Comparison of ENCODE assay signal across 16 cellular contexts in genomic region chr6:37481793-37482192, GRCh38. TPM values are rescaled to one million over a fixed set of nuclear protein-coding genes. Genes with fewer than 3 reads are reported as not detected.
DNase-seq lines count a peak whose midpoint lies in the region; ATAC-seq and TF ChIP-seq lines count a peak whose summit lies in the region.
"Had no signal": no experiment of that assay in that cellular context is flagged by ENCODE, and none has a peak within 500 bp of the region (broad histone marks: within the 10 kb centered on the region; RNA-seq: fewer than 3 reads in every experiment).

No MANE protein-coding gene starts in this region.

- H3K27me3 Mint-ChIP-seq in activated naive CD4-positive, alpha-beta T cell treated with anti-CD3 and anti-CD28 coated beads, Interleukin-2, amount 10 ng/mL, durations not matched to agents 7 days and 5 days: no peaks in the 10 kb centered on the region

- no peaks in the 10 kb centered on the region for H3K9me3 Mint-ChIP-seq in activated naive CD4-positive, alpha-beta T cell treated with anti-CD3 and anti-CD28 coated beads, Interleukin-2, amount 10 ng/mL, durations not matched to agents 7 days and 5 days
- H3K9me3 Mint-ChIP-seq: activated naive CD4-positive, alpha-beta T cell treated with anti-CD3 and anti-CD28 coated beads, Interleukin-2, amount 50 U/mL, for 72 hours had no signal

- H3K27ac ChIP-seq in ectodermal cell (ENCODE audit: insufficient read depth, low read depth, low read length, poor library complexity, severe bottlenecking) (peak overlapping the region; percentile 79), iPS-20b (ENCODE audit: low read length) (no peak overlapping the region), thyroid gland (no peak overlapping the region)
- H3K27ac ChIP-seq: right lobe of liver had no signal

- peak overlapping the region; percentile 2 for H3K27ac Mint-ChIP-seq in activated naive CD4-positive, alpha-beta T cell treated with anti-CD3 and anti-CD28 coated beads, Interleukin-2, amount 10 ng/mL, durations not matched to agents 7 days and 5 days

- no peak overlapping the region for H3K4me3 Mint-ChIP-seq in activated naive CD4-positive, alpha-beta T cell treated with anti-CD3 and anti-CD28 coated beads, Interleukin-2, amount 10 ng/mL, durations not matched to agents 7 days and 5 days

- H3K36me3 ChIP-seq in ectodermal cell (ENCODE audit: control insufficient read depth, insufficient read depth, low read length): peaks cover 24% of the 10 kb centered on the region
- peaks cover 53% of the 10 kb centered on the region for H3K36me3 ChIP-seq in iPS-20b (ENCODE audit: insufficient read depth, low read depth, low read length)
- peaks cover 0 to 15% of the 10 kb centered on the region in 2 donors for H3K36me3 ChIP-seq in thyroid gland
- peaks cover 28% of the 10 kb centered on the region for H3K36me3 ChIP-seq in BE2C

- peak overlapping the region; percentile 40; the same call in 1 of the 2 replicates for H3K9ac ChIP-seq in iPS-20b (ENCODE audit: low read depth, low read length)

- no peak for ATAC-seq in GM19023 (IDR thresholded peaks at IDR 0.05; ENCODE audit: unreplicated experiment)
- ATAC-seq: activated naive CD4-positive, alpha-beta T cell treated with anti-CD3 and anti-CD28 coated beads, Interleukin-2, amount 50 U/mL, for 72 hours; right lobe of liver had no signal

- peak; percentile 15 for DNase-seq in activated naive CD4-positive, alpha-beta T cell treated with anti-CD3 and anti-CD28 coated beads, Interleukin-2, amount 10 ng/mL, durations not matched to agents 7 days and 5 days
- no peak for DNase-seq in activated naive CD4-positive, alpha-beta T cell treated with Interleukin-2 at 50 U/mL for 16 hours
- DNase-seq in thyroid gland (peak; percentile 28 to 61), BE2C (no peak), Ammon's horn (ENCODE audit: low spot score) (no peak)
- DNase-seq: activated CD4-positive, CD25-positive, alpha-beta regulatory T cell treated with anti-CD3 and anti-CD28 coated beads, Interleukin-2, amount 50 U/mL, for 72 hours; C1 segment of cervical spinal cord; GOT3; NCI-H1436 treated with DMSO at 0.1 percent for 48 hours; NCI-H2171 treated with DMSO at 0.1 percent for 48 hours; T1000 had no signal

- intact Hi-C loops in thyroid gland (cut with DNase I): loop anchor here (5.0 kb wide), 1 partner anchor 206 kb away; no protein-coding TSS in a partner anchor

- CTCF ChIA-PET in activated naive CD4-positive, alpha-beta T cell treated with anti-CD3 and anti-CD28 coated beads, Interleukin-2, amount 10 ng/mL, durations not matched to agents 7 days and 5 days (lab: Charles Lee): interaction anchor here (0.7 to 2.3 kb wide), 4 partner anchors 84 to 195 kb away, joined by 3 to 6 read pairs (median 4); no protein-coding TSS in a partner anchor

- H3K27me3 ChIP-seq in ectodermal cell (ENCODE audit: control insufficient read depth, insufficient read depth, low read length, poor library complexity, severe bottlenecking) (no peaks in the 10 kb centered on the region), iPS-20b (ENCODE audit: insufficient read depth, low read length) (no peaks in the 10 kb centered on the region), thyroid gland (no peaks in the 10 kb centered on the region), BE2C (no peaks in the 10 kb centered on the region)
- H3K27me3 ChIP-seq: right lobe of liver had no signal

- 48 to 52% methylated on average over 7 of the region's 7 CpGs for WGBS in ectodermal cell, 2 experiments
- 35 to 55% methylated on average over 7 of the region's 7 CpGs for WGBS in thyroid gland, 2 donors

- no peak for TF ChIP-seq POLR2A in thyroid gland (IDR thresholded peaks at IDR 0.05)

- no peak overlapping the region for H3K4me3 ChIP-seq in ectodermal cell (ENCODE audit: insufficient read depth, low read depth, low read length)
- no peak overlapping the region for H3K4me3 ChIP-seq in iPS-20b (ENCODE audit: low read length)
- no peak overlapping the region for H3K4me3 ChIP-seq in thyroid gland (replicated peaks in 1 of 3)
- no peak overlapping the region for H3K4me3 ChIP-seq in BE2C (ENCODE audit: low read depth, low read length)
- H3K4me3 ChIP-seq: right lobe of liver had no signal

- H3K4me1 ChIP-seq in ectodermal cell (ENCODE audit: control insufficient read depth, insufficient read depth, low read length) (peaks cover 41% of the 10 kb centered on the region), iPS-20b (ENCODE audit: insufficient read depth, low read length) (peaks cover 12% of the 10 kb centered on the region; the same call in 1 of the 2 replicates), thyroid gland (peaks cover 24 to 37% of the 10 kb centered on the region in 2 donors), BE2C (peaks cover 23% of the 10 kb centered on the region)
- H3K4me1 ChIP-seq: right lobe of liver had no signal

- H3K9me3 ChIP-seq in ectodermal cell (ENCODE audit: control insufficient read depth, low read length): no peaks in the 10 kb centered on the region
- H3K9me3 ChIP-seq in iPS-20b (ENCODE audit: insufficient read depth, low read depth, low read length): no peaks in the 10 kb centered on the region
- H3K9me3 ChIP-seq in thyroid gland: no peaks in the 10 kb centered on the region
- no peaks in the 10 kb centered on the region for H3K9me3 ChIP-seq in BE2C
- H3K9me3 ChIP-seq: right lobe of liver had no signal

- peaks cover 45% of the 10 kb centered on the region for H3K36me3 Mint-ChIP-seq in activated naive CD4-positive, alpha-beta T cell treated with anti-CD3 and anti-CD28 coated beads, Interleukin-2, amount 10 ng/mL, durations not matched to agents 7 days and 5 days

- peaks cover 9% of the 10 kb centered on the region for H3K4me1 Mint-ChIP-seq in activated naive CD4-positive, alpha-beta T cell treated with anti-CD3 and anti-CD28 coated beads, Interleukin-2, amount 10 ng/mL, durations not matched to agents 7 days and 5 days

- TF ChIP-seq CTCF in thyroid gland (IDR thresholded peaks at IDR 0.05): no peak
- TF ChIP-seq CTCF in BE2C (IDR thresholded peaks at IDR 0.05; ENCODE audit: low read depth, low read length): no peak

RNA-seq across cellular contexts. Expression of gene CCDC167, which starts 17.9 kb away (rescaled TPM):
- 54.2 TPM for polyA plus RNA-seq in ectodermal cell (2013, experiment 1 of 4)
- polyA plus RNA-seq in ectodermal cell (2013, experiment 2 of 4): 54.0 TPM
- polyA plus RNA-seq in ectodermal cell (2013, experiment 3 of 4): 38.1 TPM
- 42.7 TPM for polyA plus RNA-seq in ectodermal cell (2013, experiment 4 of 4)
- 10 to 100 TPM in 3 of 4 donors, not detected in 1; 24.7 to 40.3 (median 26.6) TPM for total RNA-seq in thyroid gland
- polyA plus RNA-seq in BE2C (2012; ENCODE audit: insufficient read depth, insufficient read length, low read depth): 60.2 TPM

RNA-seq across cellular contexts. Expression of gene CMTR1, which starts 48.8 kb away (rescaled TPM):
- 51.7 TPM for polyA plus RNA-seq in ectodermal cell (2013, experiment 1 of 4)
- 51.1 TPM for polyA plus RNA-seq in ectodermal cell (2013, experiment 2 of 4)
- 34.7 TPM for polyA plus RNA-seq in ectodermal cell (2013, experiment 3 of 4)
- 41.6 TPM for polyA plus RNA-seq in ectodermal cell (2013, experiment 4 of 4)
- total RNA-seq in thyroid gland: 10 to 100 TPM; 29.3 to 41.5 (median 33.1) TPM
- 39.5 TPM for polyA plus RNA-seq in BE2C (2012; ENCODE audit: insufficient read depth, insufficient read length, low read depth)

Comparison
In these comparisons a context has a peak if more than half of its experiments do, and no peak if none do; other contexts are left out.
1. DNase-seq: peak in activated naive CD4-positive, alpha-beta T cell treated with anti-CD3 and anti-CD28 coated beads, Interleukin-2, amount 10 ng/mL, durations not matched to agents 7 days and 5 days (single experiment) and thyroid gland (2 of 2); none in activated naive CD4-positive, alpha-beta T cell treated with Interleukin-2 at 50 U/mL for 16 hours (single experiment), BE2C (single experiment) and Ammon's horn (single experiment).